In genomic region chr9:135226369-135227050, GRCh38 we compare ENCODE assay signal across 17 cellular contexts.
DNase-seq lines count a peak whose midpoint lies in the region; ATAC-seq and TF ChIP-seq lines count a peak whose summit lies in the region.
"Had no signal": no experiment of that assay in that cellular context is flagged by ENCODE, and none has a peak within 500 bp of the region (broad histone marks: within the 10 kb centered on the region; RNA-seq: fewer than 3 reads in every experiment).

No MANE protein-coding gene starts in this region.

- no peaks in the 10 kb centered on the region for H3K9me3 Mint-ChIP-seq in chondrocyte (ENCODE audit: low read depth)
- H3K9me3 Mint-ChIP-seq: CD8-positive, alpha-beta memory T cell had no signal

- no peak overlapping the region for H4K8ac ChIP-seq in neuronal stem cell (ENCODE audit: low read depth, low read length)

- DNase-seq in heart left ventricle: peak in 3 of 5 donors; percentile 2 to 21 (median 5)
- no peak for DNase-seq in heart right ventricle
- DNase-seq in chondrocyte (ENCODE audit: low spot score): peak; percentile 72
- DNase-seq in neuronal stem cell (ENCODE audit: low spot score): no peak
- no peak for DNase-seq in activated T-cell treated with anti-CD3 and anti-CD28 coated beads for 4 hours
- no peak for DNase-seq in pons (ENCODE audit: low spot score)
- DNase-seq in NCI-H2107 treated with DMSO at 0.1 percent for 48 hours (lab: John Stamatoyannopoulos, UW; ENCODE audit: unreplicated experiment): no peak
- DNase-seq: DMS79 treated with DMSO at 0.1 percent for 48 hours, GM23248, Kasumi-1, MM.1S, NCI-H1105 treated with DMSO at 0.1 percent for 48 hours, NCI-H187, NCI-H526 treated with DMSO at 0.1 percent for 48 hours had no signal

- peak overlapping the region; percentile 24 for H3K18ac ChIP-seq in neuronal stem cell (ENCODE audit: low read length)

- no peak overlapping the region for H3K27ac Mint-ChIP-seq in chondrocyte (ENCODE audit: unreplicated experiment)
- H3K27ac Mint-ChIP-seq: CD8-positive, alpha-beta memory T cell had no signal

- no peak overlapping the region for H3K4ac ChIP-seq in neuronal stem cell (ENCODE audit: low read length)

- peaks cover 20% of the 10 kb centered on the region for H3K27me3 Mint-ChIP-seq in chondrocyte (ENCODE audit: low read depth)

- ATAC-seq in heart left ventricle: no peak
- ATAC-seq in heart right ventricle: no peak
- no peak for ATAC-seq in GM19328 (IDR thresholded peaks at IDR 0.05; ENCODE audit: unreplicated experiment)

- H3K36me3 Mint-ChIP-seq in chondrocyte (ENCODE audit: low read depth): no peaks in the 10 kb centered on the region
- H3K36me3 Mint-ChIP-seq: CD8-positive, alpha-beta memory T cell had no signal

- H3K4me1 ChIP-seq in heart left ventricle (no peaks in the 10 kb centered on the region), heart right ventricle (peaks cover 0 to 3% (median 0%) of the 10 kb centered on the region in 9 donors), neuronal stem cell (ENCODE audit: control insufficient read depth in 2 of 2, insufficient read depth in 1 of 2, low read depth in 1 of 2, low read length in 2 of 2) (peaks cover 0 to 26% of the 10 kb centered on the region in 2 donors)

- H3K4me2 ChIP-seq in neuronal stem cell (ENCODE audit: insufficient read depth, low read length, poor library complexity, severe bottlenecking): no peak overlapping the region

- H2AFZ ChIP-seq in neuronal stem cell (ENCODE audit: low read length): no peak overlapping the region
- H2AFZ ChIP-seq: GM23248 had no signal

- H3K36me3 ChIP-seq in heart left ventricle (no peaks in the 10 kb centered on the region), heart right ventricle (no peaks in the 10 kb centered on the region), neuronal stem cell (replicated peaks in 1 of 2; ENCODE audit: control insufficient read depth in 2 of 2, insufficient read depth in 2 of 2, low read length in 2 of 2) (no peaks in the 10 kb centered on the region)
- H3K36me3 ChIP-seq: BLaER1 treated with 17β-estradiol and CSF1 and Interleukin-3, amounts not matched to agents 10 nM and 100 nM had no signal

- H2BK15ac ChIP-seq in neuronal stem cell (ENCODE audit: low read length): no peak overlapping the region

- H3K9me3 ChIP-seq in heart left ventricle (no peaks in the 10 kb centered on the region), heart right ventricle (no peaks in the 10 kb centered on the region), neuronal stem cell (replicated peaks in 1 of 2; ENCODE audit: control insufficient read depth in 2 of 2, insufficient read depth in 1 of 2, low read depth in 1 of 2, low read length in 2 of 2) (peaks cover 0 to 10% of the 10 kb centered on the region in 2 donors)
- H3K9me3 ChIP-seq: BLaER1 treated with 17β-estradiol and CSF1 and Interleukin-3, amounts not matched to agents 10 nM and 100 nM had no signal

- H3K79me1 ChIP-seq in neuronal stem cell (ENCODE audit: low read depth, low read length): no peaks in the 10 kb centered on the region

- TF ChIP-seq CTCF in heart left ventricle (IDR thresholded peaks at IDR 0.05) (no peak), heart right ventricle (IDR thresholded peaks at IDR 0.05) (no peak), chondrocyte (IDR thresholded peaks at IDR 0.05) (no peak)

- H3K4me1 Mint-ChIP-seq in chondrocyte (ENCODE audit: low read depth): no peaks in the 10 kb centered on the region
- H3K4me1 Mint-ChIP-seq: CD8-positive, alpha-beta memory T cell had no signal

- H3K4me3 Mint-ChIP-seq in chondrocyte (ENCODE audit: unreplicated experiment): no peak overlapping the region
- H3K4me3 Mint-ChIP-seq: CD8-positive, alpha-beta memory T cell had no signal

- H3K23ac ChIP-seq in neuronal stem cell (ENCODE audit: low read depth, low read length, poor library complexity): peak overlapping the region; percentile 37

- H3K9ac ChIP-seq in neuronal stem cell (ENCODE audit: low read depth, low read length, poor library complexity): peak overlapping the region; percentile 68
- H3K9ac ChIP-seq: BLaER1 treated with 17β-estradiol and CSF1 and Interleukin-3, amounts not matched to agents 10 nM and 100 nM; GM23248 had no signal

- H2BK120ac ChIP-seq in neuronal stem cell (ENCODE audit: low read depth, low read length): no peak overlapping the region

- H2BK12ac ChIP-seq in neuronal stem cell (ENCODE audit: low read length): peak overlapping the region; percentile 87

- WGBS in heart left ventricle, 4 donors: 89 to 96% (median 90%) methylated on average over 5 of the region's 5 CpGs
- 91 to 95% methylated on average over 5 of the region's 5 CpGs for WGBS in heart right ventricle, 2 donors
- no CpG with 5 or more reads among the region's 5 CpGs for WGBS in neuronal stem cell (ENCODE audit: extremely low coverage in 2 of 2, insufficient read length in 2 of 2, insufficient replicate concordance in 1 of 2), 2 donors

- H3K4me3 ChIP-seq in heart left ventricle (no peak overlapping the region), heart right ventricle (no peak overlapping the region), neuronal stem cell (ENCODE audit: low read length in 2 of 2) (peak overlapping the region in 1 of 2 donors; percentile 5)
- H3K4me3 ChIP-seq: BLaER1 treated with 17β-estradiol and CSF1 and Interleukin-3, amounts not matched to agents 10 nM and 100 nM; GM23248 had no signal

- H2AK5ac ChIP-seq in neuronal stem cell (ENCODE audit: low read depth, low read length): peak overlapping the region; percentile 11

- intact Hi-C loops in heart left ventricle (cut with DNase I) (no loop called here), heart right ventricle (cut with DNase I) (no loop called here)

- H2BK5ac ChIP-seq in neuronal stem cell (ENCODE audit: low read length): no peak overlapping the region

- peak overlapping the region; percentile 0 for H3K14ac ChIP-seq in neuronal stem cell (ENCODE audit: low read length)

- H3K27me3 ChIP-seq in heart left ventricle: peaks cover 8 to 57% (median 16%) of the 10 kb centered on the region in 9 donors
- H3K27me3 ChIP-seq in heart right ventricle: peaks cover 3 to 79% (median 61%) of the 10 kb centered on the region in 7 donors
- H3K27me3 ChIP-seq in neuronal stem cell (ENCODE audit: control insufficient read depth in 3 of 3, insufficient read depth in 3 of 3, low read depth in 1 of 3, low read length in 3 of 3): peaks cover 0 to 10% (median 0%) of the 10 kb centered on the region in 3 experiments
- H3K27me3 ChIP-seq: BLaER1 treated with 17β-estradiol and CSF1 and Interleukin-3, amounts not matched to agents 10 nM and 100 nM had no signal

- H3K27ac ChIP-seq in heart left ventricle (no peak overlapping the region), heart right ventricle (no peak overlapping the region), neuronal stem cell (replicated peaks; ENCODE audit: low read length) (no peak overlapping the region)
- H3K27ac ChIP-seq: BLaER1 treated with 17β-estradiol and CSF1 and Interleukin-3, amounts not matched to agents 10 nM and 100 nM; GM23248 had no signal

- TF ChIP-seq POLR2A in heart left ventricle (IDR thresholded peaks at IDR 0.05): no peak

- no peak overlapping the region for H4K91ac ChIP-seq in neuronal stem cell (ENCODE audit: low read depth, low read length, poor library complexity)

Comparison
In these comparisons a context has a peak if more than half of its experiments do, and no peak if none do; other contexts are left out.
1. DNase-seq: peak in heart left ventricle (3 of 5) and chondrocyte (single experiment); none in heart right ventricle (0 of 2), neuronal stem cell (single experiment), activated T-cell treated with anti-CD3 and anti-CD28 coated beads for 4 hours (single experiment), pons (single experiment) and NCI-H2107 treated with DMSO at 0.1 percent for 48 hours (single experiment).